Comparison of ENCODE assay signal across 29 cellular contexts in genomic region chr18:5180254-5180653, GRCh38.
"Had no signal": no experiment of that assay in that cellular context is flagged by ENCODE, and none has a peak within 500 bp of the region (broad histone marks: within the 10 kb centered on the region; RNA-seq: fewer than 3 reads in every experiment).

No MANE protein-coding gene starts in this region.

- H3K4me3 ChIP-seq: adrenal gland, body of pancreas, breast epithelium, MG63, SJCRH30, SK-N-MC had no signal

- FAIRE-seq: astrocyte, TTC549 had no signal

- ATAC-seq: activated CD4-positive, alpha-beta T cell treated with anti-CD3 and anti-CD28 coated beads for 36 hours; activated CD4-positive, CD25-positive, alpha-beta regulatory T cell treated with anti-CD3 and anti-CD28 coated beads, Interleukin-2, amount 50 U/mL, for 24 hours; activated naive CD4-positive, alpha-beta T cell treated with anti-CD3 and anti-CD28 coated beads, Interleukin-2, amount 50 U/mL, for 72 hours; activated T-cell treated with anti-CD3 and anti-CD28 coated beads, Interleukin-2, amount 50 U/mL, for 4 hours; body of pancreas; Panc1 had no signal

- H3K4me1 ChIP-seq: adrenal gland, body of pancreas, breast epithelium, SJCRH30 had no signal

- DNase-seq: activated CD4-positive, alpha-beta memory T cell treated with anti-CD3 and anti-CD28 coated beads for 36 hours; activated CD4-positive, alpha-beta T cell treated with anti-CD3 and anti-CD28 coated beads for 36 hours; activated CD4-positive, alpha-beta T cell treated with anti-CD3 and anti-CD28 coated beads, Interleukin-2, amount 50 U/mL, for 1 hour; activated CD8-positive, alpha-beta memory T cell treated with anti-CD3 and anti-CD28 coated beads, Interleukin-2, amount 50 U/mL, for 4 hours; activated gamma-delta T cell treated with Interleukin-2 at 50 U/mL for 16 hours; activated naive CD4-positive, alpha-beta T cell treated with anti-CD3 and anti-CD28 coated beads for 36 hours; activated T-cell treated with anti-CD3 and anti-CD28 coated beads for 4 hours; activated T-cell treated with anti-CD3 and anti-CD28 coated beads, Interleukin-2, amount 50 U/mL, for 4 hours; adrenal gland; body of pancreas; Kasumi-1; MG63; NCI-H1048; NCI-H146; NCI-H187; NCI-H2081; NCI-H2171 treated with DMSO at 0.1 percent for 48 hours; NCI-H2227 treated with DMSO at 0.1 percent for 48 hours; NCI-H446; NCI-H510A treated with DMSO at 0.1 percent for 48 hours; SHP77; SJCRH30 had no signal

- H3K27ac ChIP-seq: adrenal gland, body of pancreas, breast epithelium, SJCRH30, SK-N-MC had no signal

- H3K27me3 ChIP-seq: adrenal gland, body of pancreas, breast epithelium, MG63, SJCRH30 had no signal

- H3K9me3 ChIP-seq: adrenal gland, body of pancreas, breast epithelium, MG63, SJCRH30 had no signal

- H3K36me3 ChIP-seq: adrenal gland, breast epithelium, MG63, SJCRH30 had no signal
